In the genomic region with DNA sequence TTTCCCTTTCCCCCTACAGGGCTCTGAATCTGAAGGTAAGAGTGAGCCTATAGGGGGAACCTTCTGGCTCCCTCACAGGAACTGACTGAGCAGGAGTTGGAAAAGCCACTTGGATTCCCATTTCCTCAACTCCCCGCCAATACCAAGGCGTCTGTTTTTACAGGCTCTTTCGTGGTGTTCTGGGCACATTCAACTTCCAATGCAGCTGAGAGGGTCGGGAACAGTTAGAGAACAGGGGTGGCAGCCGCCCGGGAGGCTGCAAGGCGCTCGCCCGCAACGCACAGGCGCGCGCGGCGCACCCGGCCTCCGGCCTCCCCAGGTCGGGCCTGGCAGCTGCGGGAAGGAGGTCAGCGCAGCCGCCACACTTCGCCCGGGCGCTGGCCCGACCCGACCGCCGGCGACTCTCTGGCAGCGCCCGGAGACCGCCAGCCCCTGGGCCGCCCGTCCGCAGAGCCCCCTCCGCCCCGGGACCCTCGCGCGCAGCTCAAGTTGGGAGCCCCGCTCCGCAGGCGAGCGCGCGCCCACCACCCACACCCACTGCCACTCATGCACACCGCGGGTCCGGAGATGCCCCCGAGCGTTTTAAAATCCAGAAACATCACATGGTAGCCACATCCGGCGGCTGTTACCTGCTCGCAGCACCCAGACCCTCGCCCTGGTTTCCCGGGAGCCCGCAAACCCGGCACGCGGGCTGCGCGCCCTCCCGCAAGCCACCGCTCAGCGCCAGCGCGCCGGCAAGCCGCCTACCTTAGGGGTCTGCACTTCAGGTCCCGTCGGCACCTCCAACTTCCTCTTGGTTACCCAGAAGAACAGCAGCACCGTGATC, we compare ENCODE assay signal across 8 cellular contexts. TPM values are rescaled to one million over a fixed set of nuclear protein-coding genes. Genes with fewer than 3 reads are reported as not detected.
A peak's percentile ranks its signal among the peaks of the same experiment; 100 is the strongest.
DNase-seq lines count a peak whose midpoint lies in the region; ATAC-seq and TF ChIP-seq lines count a peak whose summit lies in the region.

No MANE protein-coding gene starts in this region.

- peaks cover 56% of the 10 kb centered on the region for H3K27me3 ChIP-seq in SJSA1 (replicated peaks)

- ATAC-seq in GM18909 (IDR thresholded peaks at IDR 0.05; ENCODE audit: poor library complexity, unreplicated experiment), result no peak

- H3K4me3 ChIP-seq in SJSA1 (peak overlapping the region; percentile 34), fibroblast of pulmonary artery (replicated peaks; ENCODE audit: low read depth, low read length) (peak overlapping the region; percentile 42)

- H3K36me3 ChIP-seq in SJSA1, result no peaks in the 10 kb centered on the region

- H3K27ac Mint-ChIP-seq in activated naive CD4-positive, alpha-beta T cell treated with anti-CD3 and anti-CD28 coated beads, Interleukin-2, amount 10 ng/mL, durations not matched to agents 7 days and 5 days, result no peak overlapping the region
- H3K27ac Mint-ChIP-seq in osteocyte (ENCODE audit: unreplicated experiment), result no peak overlapping the region

- no peaks in the 10 kb centered on the region for H3K36me3 Mint-ChIP-seq in activated naive CD4-positive, alpha-beta T cell treated with anti-CD3 and anti-CD28 coated beads, Interleukin-2, amount 10 ng/mL, durations not matched to agents 7 days and 5 days
- peaks cover 2% of the 10 kb centered on the region for H3K36me3 Mint-ChIP-seq in osteocyte (ENCODE audit: unreplicated experiment)

- peaks cover 6% of the 10 kb centered on the region; the same call in 1 of the 2 replicates for H3K9me3 ChIP-seq in SJSA1 (replicated peaks)

- peaks cover 79% of the 10 kb centered on the region for H3K27me3 Mint-ChIP-seq in activated naive CD4-positive, alpha-beta T cell treated with anti-CD3 and anti-CD28 coated beads, Interleukin-2, amount 10 ng/mL, durations not matched to agents 7 days and 5 days
- peaks cover 70% of the 10 kb centered on the region for H3K27me3 Mint-ChIP-seq in osteocyte (ENCODE audit: unreplicated experiment)

- H3K27ac ChIP-seq in SJSA1, result no peak overlapping the region

- CTCF ChIA-PET in activated naive CD4-positive, alpha-beta T cell treated with anti-CD3 and anti-CD28 coated beads, Interleukin-2, amount 10 ng/mL, durations not matched to agents 7 days and 5 days (lab: Charles Lee), result interaction anchor here (4.3 kb wide), 1 partner anchor 33 kb away, joined by 18 read pairs; no protein-coding TSS in a partner anchor

- TF ChIP-seq CTCF in fibroblast of pulmonary artery (IDR thresholded peaks at IDR 0.05; ENCODE audit: low read length, missing control alignments), result no peak
- no peak for TF ChIP-seq CTCF in osteocyte (IDR thresholded peaks at IDR 0.05)

- H3K4me1 ChIP-seq in SJSA1 (replicated peaks), result peaks cover 16% of the 10 kb centered on the region

- DNase-seq in activated naive CD4-positive, alpha-beta T cell treated with anti-CD3 and anti-CD28 coated beads, Interleukin-2, amount 10 ng/mL, durations not matched to agents 7 days and 5 days, result peak; percentile 24
- DNase-seq in activated naive CD4-positive, alpha-beta T cell treated with anti-CD3 and anti-CD28 coated beads, Interleukin-2, amount 50 U/mL, for 16 hours, result no peak
- DNase-seq in SJSA1 (ENCODE audit: low read depth in 1 of 2, low spot score in 2 of 2) (no peak), fibroblast of pulmonary artery (ENCODE audit: low read depth) (no peak), osteocyte (ENCODE audit: extremely low spot score, unreplicated experiment) (peak; percentile 85), dermis blood vessel endothelial cell (no peak)
- no peak for DNase-seq in effector CD8-positive, alpha-beta T cell (lab: John Stamatoyannopoulos, UW)

- peaks cover 9% of the 10 kb centered on the region for H3K4me1 Mint-ChIP-seq in activated naive CD4-positive, alpha-beta T cell treated with anti-CD3 and anti-CD28 coated beads, Interleukin-2, amount 10 ng/mL, durations not matched to agents 7 days and 5 days
- peaks cover 4% of the 10 kb centered on the region for H3K4me1 Mint-ChIP-seq in osteocyte (ENCODE audit: unreplicated experiment)

- no peaks in the 10 kb centered on the region for H3K9me3 Mint-ChIP-seq in activated naive CD4-positive, alpha-beta T cell treated with anti-CD3 and anti-CD28 coated beads, Interleukin-2, amount 10 ng/mL, durations not matched to agents 7 days and 5 days
- H3K9me3 Mint-ChIP-seq in osteocyte (ENCODE audit: unreplicated experiment), result no peaks in the 10 kb centered on the region

- H3K4me3 Mint-ChIP-seq in activated naive CD4-positive, alpha-beta T cell treated with anti-CD3 and anti-CD28 coated beads, Interleukin-2, amount 10 ng/mL, durations not matched to agents 7 days and 5 days, result peak overlapping the region; percentile 43
- H3K4me3 Mint-ChIP-seq in osteocyte (ENCODE audit: unreplicated experiment), result peak overlapping the region; percentile 65

RNA-seq across cellular contexts. Expression of gene GALNT14, which starts 0.8 kb away (rescaled TPM):
- 0.21 TPM in 1 of 2 replicates, not detected in the other for total RNA-seq in SJSA1 (2014; rRNA removed; shearing (Covaris generic))
- total RNA-seq in osteocyte, result 3.6 and 4.1 TPM in 2 replicates
- total RNA-seq in dermis blood vessel endothelial cell, result 0.56 and 1.7 TPM in 2 replicates

Comparison
In these comparisons a context has a peak if more than half of its experiments do, and no peak if none do; other contexts are left out.
1. DNase-seq: peak in activated naive CD4-positive, alpha-beta T cell treated with anti-CD3 and anti-CD28 coated beads, Interleukin-2, amount 10 ng/mL, durations not matched to agents 7 days and 5 days (single experiment) and osteocyte (single experiment); none in activated naive CD4-positive, alpha-beta T cell treated with anti-CD3 and anti-CD28 coated beads, Interleukin-2, amount 50 U/mL, for 16 hours (single experiment), SJSA1 (0 of 2), fibroblast of pulmonary artery (single experiment), dermis blood vessel endothelial cell (single experiment) and effector CD8-positive, alpha-beta T cell (single experiment).